11 cellular contexts compared by ENCODE assay signal in the genomic region with DNA sequence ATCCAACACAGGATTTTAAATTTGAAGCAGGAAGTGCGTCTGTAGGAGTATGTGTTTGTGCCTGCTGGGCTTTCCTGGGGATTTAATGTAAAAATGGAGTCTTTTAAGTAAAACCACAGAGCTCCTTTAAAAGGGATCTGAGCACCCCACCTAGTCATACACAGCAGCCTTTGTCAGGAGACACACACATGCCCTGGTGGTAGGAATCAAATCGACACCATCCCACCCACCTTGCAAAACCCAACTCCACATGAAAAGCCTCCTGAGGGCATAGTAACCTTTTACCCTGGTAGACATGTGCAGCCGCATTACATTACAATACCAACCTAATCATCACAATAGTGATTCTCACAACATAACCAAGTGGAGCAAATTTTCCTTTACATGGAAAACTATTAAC. TPM values are rescaled to one million over a fixed set of nuclear protein-coding genes. Genes with fewer than 3 reads are reported as not detected.
DNase-seq lines count a peak whose midpoint lies in the region; ATAC-seq and TF ChIP-seq lines count a peak whose summit lies in the region.
"Had no signal": no experiment of that assay in that cellular context is flagged by ENCODE, and none has a peak within 500 bp of the region (broad histone marks: within the 10 kb centered on the region; RNA-seq: fewer than 3 reads in every experiment).

No MANE protein-coding gene starts in this region.

- no peaks in the 10 kb centered on the region for H3F3A ChIP-seq in GM23248 (ENCODE audit: insufficient read depth)

- H3K79me2 ChIP-seq in GM23248 (ENCODE audit: insufficient read depth), result peaks cover 11% of the 10 kb centered on the region

- H3K4me3 ChIP-seq in A673 (ENCODE audit: low read depth, low read length, poor library complexity, severe bottlenecking), result no peak overlapping the region
- no peak overlapping the region for H3K4me3 ChIP-seq in CD8-positive, alpha-beta memory T cell (ENCODE audit: low read length)
- no peak overlapping the region for H3K4me3 ChIP-seq in GM23248
- H3K4me3 ChIP-seq: PC-9 had no signal

- H3K27me3 ChIP-seq in A673 (replicated peaks; ENCODE audit: insufficient read depth, low read depth, low read length, poor library complexity) (no peaks in the 10 kb centered on the region), GM23248 (replicated peaks; ENCODE audit: insufficient read depth) (no peaks in the 10 kb centered on the region)
- no peaks in the 10 kb centered on the region for H3K27me3 ChIP-seq in CD8-positive, alpha-beta memory T cell (ENCODE audit: insufficient read depth, low read length, poor library complexity, severe bottlenecking)

- H2AFZ ChIP-seq in GM23248, result no peak overlapping the region
- H2AFZ ChIP-seq: PC-9 had no signal

- H3K4me1 ChIP-seq in A673 (ENCODE audit: insufficient read depth, low read length, poor library complexity, severe bottlenecking) (peaks cover 33% of the 10 kb centered on the region), GM23248 (ENCODE audit: insufficient read depth) (no peaks in the 10 kb centered on the region)
- H3K4me1 ChIP-seq in CD8-positive, alpha-beta memory T cell (ENCODE audit: insufficient read depth, low read length), result peaks cover 80% of the 10 kb centered on the region

- H4K20me1 ChIP-seq in GM23248 (ENCODE audit: insufficient read depth), result no peaks in the 10 kb centered on the region

- H3K36me3 Mint-ChIP-seq in CD8-positive, alpha-beta memory T cell, result peaks cover 0 to 26% (median 14%) of the 10 kb centered on the region in 3 donors
- H3K36me3 Mint-ChIP-seq in activated T-helper 17 cell treated with anti-CD3 and anti-CD28 coated beads, Interleukin-2, amount 50 U/mL, for 72 hours (ENCODE audit: low read depth), result peaks cover 45% of the 10 kb centered on the region

- no peak for ATAC-seq in activated T-helper 17 cell treated with anti-CD3 and anti-CD28 coated beads, Interleukin-2, amount 50 U/mL, for 72 hours (replicated peaks)
- ATAC-seq: HCT116 had no signal

- no peaks in the 10 kb centered on the region for H3K9me3 Mint-ChIP-seq in CD8-positive, alpha-beta memory T cell
- H3K9me3 Mint-ChIP-seq in activated T-helper 17 cell treated with anti-CD3 and anti-CD28 coated beads, Interleukin-2, amount 50 U/mL, for 72 hours, result no peaks in the 10 kb centered on the region

- no peak overlapping the region for H3K9ac ChIP-seq in GM23248
- H3K9ac ChIP-seq: KMS-11 had no signal

- POLR2A ChIA-PET in A673 (lab: Charles Lee; ENCODE audit: low non-redundant PET), result no interaction called here
- POLR2A ChIA-PET in CD8-positive, alpha-beta memory T cell (lab: Charles Lee), result interaction anchor here (1.5 kb wide), 1 partner anchor 8 kb away, joined by 3 read pairs; no protein-coding TSS in a partner anchor

- H3K36me3 ChIP-seq in A673 (ENCODE audit: insufficient read depth, low read length, poor library complexity, severe bottlenecking), result no peaks in the 10 kb centered on the region
- H3K36me3 ChIP-seq in CD8-positive, alpha-beta memory T cell (ENCODE audit: insufficient read depth, low read length), result no peaks in the 10 kb centered on the region
- H3K36me3 ChIP-seq in GM23248 (ENCODE audit: low read depth), result no peaks in the 10 kb centered on the region

- H3K4me2 ChIP-seq in GM23248 (ENCODE audit: unreplicated experiment), result no peak overlapping the region
- H3K4me2 ChIP-seq: KMS-11 had no signal

- peak; percentile 46 for DNase-seq in A673 (ENCODE audit: low spot score)
- peak in 1 of 5 donors; percentile 15 for DNase-seq in CD8-positive, alpha-beta memory T cell
- peak; percentile 10 for DNase-seq in middle frontal gyrus (ENCODE audit: extremely low spot score, low spot score)
- DNase-seq in ureter (ENCODE audit: low spot score), result no peak
- no peak for DNase-seq in OCI-M1 (lab: John Stamatoyannopoulos, UW)
- no peak for DNase-seq in GM23248
- DNase-seq in NCI-H524 treated with DMSO at 0.1 percent for 48 hours (lab: John Stamatoyannopoulos, UW), result no peak
- DNase-seq: PC-9 had no signal

- no peak overlapping the region for H3K27ac ChIP-seq in A673 (ENCODE audit: low read depth, low read length, poor library complexity, severe bottlenecking)
- H3K27ac ChIP-seq in CD8-positive, alpha-beta memory T cell (ENCODE audit: low read depth, low read length), result no peak overlapping the region
- no peak overlapping the region for H3K27ac ChIP-seq in GM23248
- H3K27ac ChIP-seq: KMS-11, PC-9 had no signal

- 0 out of 2 replicates have a peak, but pooled peaks have one; percentile 17 for TF ChIP-seq CTCF in A673 (conservative IDR thresholded peaks at IDR 0.05; ENCODE audit: low read depth, low read length)

- 83 to 86% methylated on average over 3 of the region's 3 CpGs for WGBS in GM23248 (ENCODE audit: low coverage in 1 of 2, low lambda C conversion rate in 2 of 2, missing lambda C conversion rate in 2 of 2), 2 experiments

- no TSS peak for BruUV-seq in A673 (replicated peaks; lab: Mats Ljungman, UMichigan)

- H3K4me3 Mint-ChIP-seq in CD8-positive, alpha-beta memory T cell, result peak overlapping the region in 3 of 7 donors; percentile 1 to 32 (median 5)
- peak overlapping the region; percentile 4 for H3K4me3 Mint-ChIP-seq in activated T-helper 17 cell treated with anti-CD3 and anti-CD28 coated beads, Interleukin-2, amount 50 U/mL, for 72 hours

- H3K9me3 ChIP-seq in A673 (ENCODE audit: low read depth, low read length, poor library complexity, severe bottlenecking) (no peaks in the 10 kb centered on the region), GM23248 (ENCODE audit: low read depth) (no peaks in the 10 kb centered on the region)
- no peaks in the 10 kb centered on the region for H3K9me3 ChIP-seq in CD8-positive, alpha-beta memory T cell (ENCODE audit: low read length)

- peaks cover 63 to 97% (median 91%) of the 10 kb centered on the region in 3 donors for H3K4me1 Mint-ChIP-seq in CD8-positive, alpha-beta memory T cell
- peaks cover 37% of the 10 kb centered on the region for H3K4me1 Mint-ChIP-seq in activated T-helper 17 cell treated with anti-CD3 and anti-CD28 coated beads, Interleukin-2, amount 50 U/mL, for 72 hours

- in situ Hi-C loops in GM23248 (cut with MboI), result no loop called here

- intact Hi-C loops in A673 (cut with micrococcal nuclease; ENCODE audit: unreplicated experiment), result no loop called here

- H3K27me3 Mint-ChIP-seq in CD8-positive, alpha-beta memory T cell, result no peaks in the 10 kb centered on the region
- no peaks in the 10 kb centered on the region for H3K27me3 Mint-ChIP-seq in activated T-helper 17 cell treated with anti-CD3 and anti-CD28 coated beads, Interleukin-2, amount 50 U/mL, for 72 hours

- H3K27ac Mint-ChIP-seq in CD8-positive, alpha-beta memory T cell, result peak overlapping the region in 6 of 8 donors; percentile 24 to 87 (median 60)
- peak overlapping the region; percentile 29 for H3K27ac Mint-ChIP-seq in activated T-helper 17 cell treated with anti-CD3 and anti-CD28 coated beads, Interleukin-2, amount 50 U/mL, for 72 hours

- CTCF ChIA-PET in A673 (lab: Charles Lee), result no interaction called here
- CTCF ChIA-PET in CD8-positive, alpha-beta memory T cell (lab: Charles Lee), result interaction anchor here (1.0 kb wide), 1 partner anchor 15 kb away, joined by 3 read pairs; no protein-coding TSS in a partner anchor

- no peaks in the 10 kb centered on the region for H3K9me2 ChIP-seq in GM23248 (ENCODE audit: insufficient read depth)

RNA-seq across cellular contexts. Expression of gene UXS1, which starts 29.0 kb away (rescaled TPM):
- 48.6 and 50.9 TPM in 2 replicates for total RNA-seq in A673 (2021)
- 10 to 100 TPM; 47.2 to 51.6 TPM for total RNA-seq in CD8-positive, alpha-beta memory T cell
- polyA plus RNA-seq in CD8-positive, alpha-beta memory T cell, result 76.1 TPM
- total RNA-seq in activated T-helper 17 cell treated with anti-CD3 and anti-CD28 coated beads, Interleukin-2, amount 50 U/mL, for 72 hours, result 100 to 1,000 TPM in 1 of 2 donors, 10 to 100 TPM in 1; 62.0 to 105 TPM
- total RNA-seq in ureter, result 62.2 TPM
- 29.6 and 35.8 TPM in 2 replicates for total RNA-seq in GM23248 (2014; rRNA removed; shearing (Covaris generic))
- polyA plus RNA-seq in GM23248 (2016; fragmentation: Nextera tagmentation; extraction: Ambion mirVana), result 57.5 TPM in 2 replicates

Comparison
In these comparisons a context has a peak if more than half of its experiments do, and no peak if none do; other contexts are left out.
1. DNase-seq: peak in A673 (single experiment) and middle frontal gyrus (single experiment); none in ureter (single experiment), OCI-M1 (single experiment), GM23248 (single experiment) and NCI-H524 treated with DMSO at 0.1 percent for 48 hours (single experiment).